In genomic region chr14:90677484-90678045, GRCh38 we compare ENCODE assay signal across 11 cellular contexts.
DNase-seq lines count a peak whose midpoint lies in the region; ATAC-seq, FAIRE-seq and TF ChIP-seq lines count a peak whose summit lies in the region.
"Had no signal": no experiment of that assay in that cellular context is flagged by ENCODE, and none has a peak within 500 bp of the region (broad histone marks: within the 10 kb centered on the region; RNA-seq: fewer than 3 reads in every experiment).

No MANE protein-coding gene starts in this region.

- H3K4me1 Mint-ChIP-seq in activated naive CD4-positive, alpha-beta T cell treated with anti-CD3 and anti-CD28 coated beads for 36 hours (ENCODE audit: low read depth): peaks cover 38% of the 10 kb centered on the region
- peaks cover 45% of the 10 kb centered on the region for H3K4me1 Mint-ChIP-seq in activated CD8-positive, alpha-beta T cell treated with anti-CD3 and anti-CD28 coated beads, Interleukin-2, amount 10 ng/mL, durations not matched to agents 7 days and 5 days (ENCODE audit: low read depth)
- peaks cover 51% of the 10 kb centered on the region for H3K4me1 Mint-ChIP-seq in stimulated activated naive CD8-positive, alpha-beta T cell treated with anti-CD3 and anti-CD28 coated beads, Interleukin-15, amount 100 ng/mL, for 72 hours

- intact Hi-C loops in activated naive CD4-positive, alpha-beta T cell treated with anti-CD3 and anti-CD28 coated beads for 36 hours (cut with micrococcal nuclease): loop anchor here (1.0 to 10.0 kb wide), 5 partner anchors 19 to 723 kb away; partner anchors contain the start of genes EFCAB11 and TDP1
- intact Hi-C loops in HepG2 (cut with micrococcal nuclease; ENCODE audit: unreplicated experiment): no loop called here

- POLR2A ChIA-PET in activated CD8-positive, alpha-beta T cell treated with anti-CD3 and anti-CD28 coated beads, Interleukin-2, amount 10 ng/mL, durations not matched to agents 7 days and 5 days (lab: Charles Lee): interaction anchor here (1.5 kb wide), 1 partner anchor 12 kb away, joined by 3 read pairs; no protein-coding TSS in a partner anchor
- POLR2A ChIA-PET in HepG2 (lab: Yijun Ruan, JAX): no interaction called here

- CTCF ChIA-PET in activated naive CD4-positive, alpha-beta T cell treated with anti-CD3 and anti-CD28 coated beads for 36 hours (lab: Charles Lee): interaction anchor here (0.9 kb wide), 1 partner anchor 166 kb away, joined by 3 read pairs; no protein-coding TSS in a partner anchor
- CTCF ChIA-PET in activated CD8-positive, alpha-beta T cell treated with anti-CD3 and anti-CD28 coated beads, Interleukin-2, amount 10 ng/mL, durations not matched to agents 7 days and 5 days (lab: Charles Lee): interaction anchor here (1.1 to 1.5 kb wide), 2 partner anchors 20 to 278 kb away, joined by 3 to 9 read pairs; no protein-coding TSS in a partner anchor
- CTCF ChIA-PET in HepG2 (lab: Yijun Ruan, JAX; ENCODE audit: low intra/inter-chr PET ratio, low total read pairs): no interaction called here

- no peak for TF ChIP-seq POLR2A in HepG2 (IDR thresholded peaks at IDR 0.05; ENCODE audit: insufficient read depth in 1 of 2, low read depth in 2 of 2, low read length in 2 of 2)

- ATAC-seq in activated CD8-positive, alpha-beta T cell treated with anti-CD3 and anti-CD28 coated beads, Interleukin-2, amount 10 ng/mL, durations not matched to agents 7 days and 5 days: peak; percentile 81
- peak; percentile 90 for ATAC-seq in stimulated activated naive CD8-positive, alpha-beta T cell treated with anti-CD3 and anti-CD28 coated beads, Interleukin-15, amount 100 ng/mL, for 72 hours
- no peak for ATAC-seq in HepG2

- no peaks in the 10 kb centered on the region for H3K9me3 ChIP-seq in HepG2 (ENCODE audit: low read length)
- H3K9me3 ChIP-seq: Caco-2 had no signal

- H3K4me2 ChIP-seq in HepG2 (ENCODE audit: low read depth, low read length): no peak overlapping the region

- no peaks in the 10 kb centered on the region for H3K4me1 ChIP-seq in HepG2 (ENCODE audit: insufficient read depth, low read length)
- H3K4me1 ChIP-seq: Caco-2 had no signal

- H3K27ac ChIP-seq in HepG2 (ENCODE audit: extremely low read length, insufficient read depth, low read length): no peak overlapping the region

- no peaks in the 10 kb centered on the region for H4K20me1 ChIP-seq in HepG2 (ENCODE audit: insufficient read depth, low read length)

- no peaks in the 10 kb centered on the region for H3K36me3 ChIP-seq in HepG2 (replicated peaks in 1 of 2; ENCODE audit: control insufficient read depth in 1 of 2, insufficient read depth in 2 of 2, low read length in 2 of 2)

- no peaks in the 10 kb centered on the region for H3K27me3 Mint-ChIP-seq in activated naive CD4-positive, alpha-beta T cell treated with anti-CD3 and anti-CD28 coated beads for 36 hours (ENCODE audit: low read depth)
- no peaks in the 10 kb centered on the region for H3K27me3 Mint-ChIP-seq in activated CD8-positive, alpha-beta T cell treated with anti-CD3 and anti-CD28 coated beads, Interleukin-2, amount 10 ng/mL, durations not matched to agents 7 days and 5 days (ENCODE audit: low read depth)
- no peaks in the 10 kb centered on the region for H3K27me3 Mint-ChIP-seq in stimulated activated naive CD8-positive, alpha-beta T cell treated with anti-CD3 and anti-CD28 coated beads, Interleukin-15, amount 100 ng/mL, for 72 hours

- in situ Hi-C loops in HepG2 (cut with HindIII; ENCODE audit: extremely low pct_ligation_motif_present, low pct_unique_long_range_greater_than_20kb): no loop called here

- H3K4me3 Mint-ChIP-seq in activated naive CD4-positive, alpha-beta T cell treated with anti-CD3 and anti-CD28 coated beads for 36 hours: peak overlapping the region; percentile 16
- peak overlapping the region; percentile 65 for H3K4me3 Mint-ChIP-seq in activated CD8-positive, alpha-beta T cell treated with anti-CD3 and anti-CD28 coated beads, Interleukin-2, amount 10 ng/mL, durations not matched to agents 7 days and 5 days
- peak overlapping the region; percentile 73 to 77 for H3K4me3 Mint-ChIP-seq in stimulated activated naive CD8-positive, alpha-beta T cell treated with anti-CD3 and anti-CD28 coated beads, Interleukin-15, amount 100 ng/mL, for 72 hours

- FAIRE-seq in HepG2 (lab: Jason Lieb, UNC): no peak

- TF ChIP-seq EP300 in HepG2 (IDR thresholded peaks at IDR 0.05; ENCODE audit: low read depth in 2 of 2, low read length in 2 of 2) (no peak), HepG2 (CRISPR knock-in tag; IDR thresholded peaks at IDR 0.05; ENCODE audit: borderline replicate concordance) (no peak)

- H3K4me3 ChIP-seq in fibroblast of pulmonary artery (replicated peaks; ENCODE audit: low read depth, low read length) (no peak overlapping the region), HepG2 (replicated peaks in 1 of 3; ENCODE audit: insufficient read depth in 1 of 3, low read depth in 2 of 3, low read length in 3 of 3) (no peak overlapping the region)

- no peak for TF ChIP-seq RAD21 in HepG2 (CRISPR knock-in tag; IDR thresholded peaks at IDR 0.05)

- WGBS in HepG2 (ENCODE audit: low lambda C conversion rate): 36% methylated on average over 5 of the region's 5 CpGs

- H3K9ac ChIP-seq in HepG2 (ENCODE audit: insufficient read depth, low read depth, low read length): no peak overlapping the region

- BruUV-seq in HepG2 (replicated peaks; lab: Mats Ljungman, UMichigan): no TSS peak

- peak overlapping the region; percentile 82 for H3K27ac Mint-ChIP-seq in activated naive CD4-positive, alpha-beta T cell treated with anti-CD3 and anti-CD28 coated beads for 36 hours
- H3K27ac Mint-ChIP-seq in activated CD8-positive, alpha-beta T cell treated with anti-CD3 and anti-CD28 coated beads, Interleukin-2, amount 10 ng/mL, durations not matched to agents 7 days and 5 days: peak overlapping the region; percentile 92
- peak overlapping the region; percentile 94 to 95 for H3K27ac Mint-ChIP-seq in stimulated activated naive CD8-positive, alpha-beta T cell treated with anti-CD3 and anti-CD28 coated beads, Interleukin-15, amount 100 ng/mL, for 72 hours

- TF ChIP-seq CTCF in fibroblast of pulmonary artery (IDR thresholded peaks at IDR 0.05; ENCODE audit: low read length, missing control alignments) (peak; percentile 4), HepG2 (CRISPR knock-in tag; IDR thresholded peaks at IDR 0.05) (no peak)

- H3K79me2 ChIP-seq in HepG2 (ENCODE audit: insufficient read depth, low read length): no peaks in the 10 kb centered on the region

- no peak overlapping the region for H2AFZ ChIP-seq in HepG2 (ENCODE audit: low read length)

- no peaks in the 10 kb centered on the region for H3K27me3 ChIP-seq in HepG2 (ENCODE audit: control insufficient read depth in 1 of 2, insufficient read depth in 2 of 2, low read length in 2 of 2)

- peak; percentile 37 for DNase-seq in activated naive CD4-positive, alpha-beta T cell treated with anti-CD3 and anti-CD28 coated beads for 36 hours
- no peak for DNase-seq in activated naive CD4-positive, alpha-beta T cell treated with anti-CD3 and anti-CD28 coated beads, Interleukin-2, amount 50 U/mL, for 16 hours
- peak; percentile 42 for DNase-seq in activated CD8-positive, alpha-beta T cell treated with anti-CD3 and anti-CD28 coated beads, Interleukin-2, amount 10 ng/mL, durations not matched to agents 7 days and 5 days
- peak; percentile 78 for DNase-seq in fibroblast of pulmonary artery (ENCODE audit: low read depth)
- peak; percentile 14 to 24 for DNase-seq in stimulated activated naive CD8-positive, alpha-beta T cell treated with anti-CD3 and anti-CD28 coated beads, Interleukin-15, amount 100 ng/mL, for 72 hours
- no peak for DNase-seq in DMS114 treated with DMSO at 0.1 percent for 48 hours (lab: John Stamatoyannopoulos, UW; ENCODE audit: unreplicated experiment)
- no peak for DNase-seq in HepG2 (ENCODE audit: low spot score)
- DNase-seq in NCI-H446 (lab: John Stamatoyannopoulos, UW): no peak
- DNase-seq: amygdala, Caco-2, RPMI8226 had no signal

- no peaks in the 10 kb centered on the region for H3K36me3 Mint-ChIP-seq in activated naive CD4-positive, alpha-beta T cell treated with anti-CD3 and anti-CD28 coated beads for 36 hours (ENCODE audit: low read depth)
- H3K36me3 Mint-ChIP-seq in activated CD8-positive, alpha-beta T cell treated with anti-CD3 and anti-CD28 coated beads, Interleukin-2, amount 10 ng/mL, durations not matched to agents 7 days and 5 days (ENCODE audit: low read depth): no peaks in the 10 kb centered on the region

- H3K9me3 Mint-ChIP-seq in activated naive CD4-positive, alpha-beta T cell treated with anti-CD3 and anti-CD28 coated beads for 36 hours: no peaks in the 10 kb centered on the region
- H3K9me3 Mint-ChIP-seq in activated CD8-positive, alpha-beta T cell treated with anti-CD3 and anti-CD28 coated beads, Interleukin-2, amount 10 ng/mL, durations not matched to agents 7 days and 5 days (ENCODE audit: insufficient read depth): no peaks in the 10 kb centered on the region
- H3K9me3 Mint-ChIP-seq in stimulated activated naive CD8-positive, alpha-beta T cell treated with anti-CD3 and anti-CD28 coated beads, Interleukin-15, amount 100 ng/mL, for 72 hours: no peaks in the 10 kb centered on the region

TF ChIP-seq in HepG2, 621 proteins besides CTCF, POLR2A, EP300 and RAD21 (continues in another document):
- TF ChIP-seq, protein P1, sequence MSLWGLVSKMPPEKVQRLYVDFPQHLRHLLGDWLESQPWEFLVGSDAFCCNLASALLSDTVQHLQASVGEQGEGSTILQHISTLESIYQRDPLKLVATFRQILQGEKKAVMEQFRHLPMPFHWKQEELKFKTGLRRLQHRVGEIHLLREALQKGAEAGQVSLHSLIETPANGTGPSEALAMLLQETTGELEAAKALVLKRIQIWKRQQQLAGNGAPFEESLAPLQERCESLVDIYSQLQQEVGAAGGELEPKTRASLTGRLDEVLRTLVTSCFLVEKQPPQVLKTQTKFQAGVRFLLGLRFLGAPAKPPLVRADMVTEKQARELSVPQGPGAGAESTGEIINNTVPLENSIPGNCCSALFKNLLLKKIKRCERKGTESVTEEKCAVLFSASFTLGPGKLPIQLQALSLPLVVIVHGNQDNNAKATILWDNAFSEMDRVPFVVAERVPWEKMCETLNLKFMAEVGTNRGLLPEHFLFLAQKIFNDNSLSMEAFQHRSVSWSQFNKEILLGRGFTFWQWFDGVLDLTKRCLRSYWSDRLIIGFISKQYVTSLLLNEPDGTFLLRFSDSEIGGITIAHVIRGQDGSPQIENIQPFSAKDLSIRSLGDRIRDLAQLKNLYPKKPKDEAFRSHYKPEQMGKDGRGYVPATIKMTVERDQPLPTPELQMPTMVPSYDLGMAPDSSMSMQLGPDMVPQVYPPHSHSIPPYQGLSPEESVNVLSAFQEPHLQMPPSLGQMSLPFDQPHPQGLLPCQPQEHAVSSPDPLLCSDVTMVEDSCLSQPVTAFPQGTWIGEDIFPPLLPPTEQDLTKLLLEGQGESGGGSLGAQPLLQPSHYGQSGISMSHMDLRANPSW (CRISPR knock-in tag; IDR thresholded peaks at IDR 0.05; ENCODE audit: borderline replicate concordance): no peak
- no peak for TF ChIP-seq GABPB1 (CRISPR knock-in tag; IDR thresholded peaks at IDR 0.05)
- TF ChIP-seq ZNF83 (CRISPR knock-in tag; IDR thresholded peaks at IDR 0.05; ENCODE audit: borderline replicate concordance): no peak

Comparison
In these comparisons a context has a peak if more than half of its experiments do, and no peak if none do; other contexts are left out.
1. DNase-seq: peak in activated naive CD4-positive, alpha-beta T cell treated with anti-CD3 and anti-CD28 coated beads for 36 hours (single experiment), activated CD8-positive, alpha-beta T cell treated with anti-CD3 and anti-CD28 coated beads, Interleukin-2, amount 10 ng/mL, durations not matched to agents 7 days and 5 days (single experiment), fibroblast of pulmonary artery (single experiment) and stimulated activated naive CD8-positive, alpha-beta T cell treated with anti-CD3 and anti-CD28 coated beads, Interleukin-15, amount 100 ng/mL, for 72 hours (2 of 2); none in activated naive CD4-positive, alpha-beta T cell treated with anti-CD3 and anti-CD28 coated beads, Interleukin-2, amount 50 U/mL, for 16 hours (single experiment), DMS114 treated with DMSO at 0.1 percent for 48 hours (single experiment), HepG2 (single experiment) and NCI-H446 (0 of 2).
2. H3K4me3 Mint-ChIP-seq: peak in every context shown above with its lines; median percentile 75 in stimulated activated naive CD8-positive, alpha-beta T cell treated with anti-CD3 and anti-CD28 coated beads, Interleukin-15, amount 100 ng/mL, for 72 hours; 65 in activated CD8-positive, alpha-beta T cell treated with anti-CD3 and anti-CD28 coated beads, Interleukin-2, amount 10 ng/mL, durations not matched to agents 7 days and 5 days; 16 in activated naive CD4-positive, alpha-beta T cell treated with anti-CD3 and anti-CD28 coated beads for 36 hours.
3. Peak in every context shown above with its lines, with median percentiles within 50 percentile points of each other: H3K27ac Mint-ChIP-seq.